In genomic region chr19:1269478-1270167, GRCh38 we compare ENCODE assay signal across 8 cellular contexts. TPM values are rescaled to one million over a fixed set of nuclear protein-coding genes. Genes with fewer than 3 reads are reported as not detected.
A peak's percentile ranks its signal among the peaks of the same experiment; 100 is the strongest.
DNase-seq lines count a peak whose midpoint lies in the region; ATAC-seq and TF ChIP-seq lines count a peak whose summit lies in the region.

No MANE protein-coding gene starts in this region.

- peaks cover 43% of the 10 kb centered on the region for H3K36me3 Mint-ChIP-seq in endodermal cell (ENCODE audit: low read depth)

- no peaks in the 10 kb centered on the region for H3K9me3 ChIP-seq in BLaER1 treated with 17β-estradiol and CSF1 and Interleukin-3, amounts not matched to agents 10 nM and 100 nM (replicated peaks in 1 of 11)
- no peaks in the 10 kb centered on the region for H3K9me3 ChIP-seq in endodermal cell (ENCODE audit: control insufficient read depth, low read length)

- H3K27ac ChIP-seq in BLaER1 treated with 17β-estradiol and CSF1 and Interleukin-3, amounts not matched to agents 10 nM and 100 nM = peak overlapping the region; percentile 98 to 100 (median 99)
- H3K27ac ChIP-seq in endodermal cell (ENCODE audit: low read depth, low read length) = peak overlapping the region; percentile 96

- H3K27ac Mint-ChIP-seq in endodermal cell = peak overlapping the region; percentile 97

- H3K9me3 Mint-ChIP-seq in endodermal cell = no peaks in the 10 kb centered on the region

- H3K4me1 Mint-ChIP-seq in endodermal cell = peaks cover 40% of the 10 kb centered on the region

- peaks cover 41 to 47% (median 44%) of the 10 kb centered on the region in 11 experiments for H3K36me3 ChIP-seq in BLaER1 treated with 17β-estradiol and CSF1 and Interleukin-3, amounts not matched to agents 10 nM and 100 nM
- H3K36me3 ChIP-seq in endodermal cell (ENCODE audit: control insufficient read depth, insufficient read depth, low read length) = peaks cover 38% of the 10 kb centered on the region

- no peak for TF ChIP-seq CTCF in endodermal cell (conservative IDR thresholded peaks at IDR 0.05)

- peak overlapping the region; percentile 93 to 100 (median 99) for H3K4me2 ChIP-seq in BLaER1 treated with 17β-estradiol and CSF1 and Interleukin-3, amounts not matched to agents 10 nM and 100 nM

- no peaks in the 10 kb centered on the region; a peak in 3 of 22 replicates for H3K27me3 ChIP-seq in BLaER1 treated with 17β-estradiol and CSF1 and Interleukin-3, amounts not matched to agents 10 nM and 100 nM
- H3K27me3 ChIP-seq in endodermal cell (ENCODE audit: control insufficient read depth, insufficient read depth, low read length, poor library complexity, severe bottlenecking) = peaks cover 9% of the 10 kb centered on the region

- H3K9ac ChIP-seq in BLaER1 treated with 17β-estradiol and CSF1 and Interleukin-3, amounts not matched to agents 10 nM and 100 nM = peak overlapping the region; percentile 98 to 100 (median 99)
- H3K9ac ChIP-seq in endodermal cell (ENCODE audit: extremely low read depth, low read length, poor library complexity, severe bottlenecking) = peak overlapping the region; percentile 91

- DNase-seq in NCI-H82 treated with DMSO at 0.1 percent for 48 hours (lab: John Stamatoyannopoulos, UW; ENCODE audit: unreplicated experiment) (peak; percentile 31), endodermal cell (peak; percentile 90), mesenteric fat pad (ENCODE audit: low spot score) (peak; percentile 98)
- peak; percentile 66 to 71 for DNase-seq in activated CD8-positive, alpha-beta memory T cell treated with anti-CD3 and anti-CD28 coated beads for 4 hours (ENCODE audit: low read depth in 2 of 2)
- DNase-seq in stimulated activated CD8-positive, alpha-beta memory T cell treated with anti-CD3 and anti-CD28 coated beads, Interleukin-15, amount 100 ng/mL, for 48 hours (ENCODE audit: low read depth in 2 of 2) = peak; percentile 75 to 80

- H4K20me1 ChIP-seq in BLaER1 treated with 17β-estradiol and CSF1 and Interleukin-3, amounts not matched to agents 10 nM and 100 nM = peaks cover 52 to 91% (median 70%) of the 10 kb centered on the region in 11 experiments

- peak; percentile 40 for ATAC-seq in GM19324 (IDR thresholded peaks at IDR 0.05; ENCODE audit: low FRiP score, unreplicated experiment)
- peak; percentile 27 for ATAC-seq in HG03439 (IDR thresholded peaks at IDR 0.05; ENCODE audit: unreplicated experiment)

- H3K27me3 Mint-ChIP-seq in endodermal cell (ENCODE audit: insufficient read depth) = peaks cover 17% of the 10 kb centered on the region

- H3K4me3 ChIP-seq in BLaER1 treated with 17β-estradiol and CSF1 and Interleukin-3, amounts not matched to agents 10 nM and 100 nM = peak overlapping the region; percentile 70 to 89 (median 76)
- peak overlapping the region; percentile 86 for H3K4me3 ChIP-seq in endodermal cell (ENCODE audit: low read length)

- H3K4me1 ChIP-seq in BLaER1 treated with 17β-estradiol and CSF1 and Interleukin-3, amounts not matched to agents 10 nM and 100 nM = peaks cover 78 to 91% (median 88%) of the 10 kb centered on the region in 10 experiments
- H3K4me1 ChIP-seq in endodermal cell (ENCODE audit: control insufficient read depth, insufficient read depth, low read length) = peaks cover 25% of the 10 kb centered on the region

- H3K4me3 Mint-ChIP-seq in endodermal cell = peak overlapping the region; percentile 82

- 0% methylated on average over 43 to 63 of the region's 63 CpGs for WGBS in endodermal cell (ENCODE audit: insufficient coverage in 1 of 2, insufficient read length in 1 of 2), 2 experiments

RNA-seq across cellular contexts. Expression of gene CIRBP, which starts 0.5 kb away (rescaled TPM):
- 100 to 1,000 TPM; 282 to 301 TPM for total RNA-seq in endodermal cell
- 403 TPM for polyA plus RNA-seq in endodermal cell (2013, experiment 1 of 2)
- polyA plus RNA-seq in endodermal cell (2013, experiment 2 of 2) = 310 TPM
- 243 TPM for total RNA-seq in mesenteric fat pad

RNA-seq across cellular contexts. Expression of gene FAM174C, which starts 5.7 kb away (rescaled TPM):
- total RNA-seq in endodermal cell (10 to 100 TPM; 45.1 to 46.0 TPM), mesenteric fat pad (53.2 TPM)
- polyA plus RNA-seq in endodermal cell (2013, experiment 1 of 2) = 18.2 TPM
- polyA plus RNA-seq in endodermal cell (2013, experiment 2 of 2) = 19.0 TPM

RNA-seq across cellular contexts. Expression of gene EFNA2, which starts 16.1 kb away (rescaled TPM):
- total RNA-seq in endodermal cell (10 to 100 TPM; 28.6 to 30.7 TPM), mesenteric fat pad (not detected)
- 36.1 TPM for polyA plus RNA-seq in endodermal cell (2013, experiment 1 of 2)
- polyA plus RNA-seq in endodermal cell (2013, experiment 2 of 2) = 33.9 TPM

RNA-seq across cellular contexts. Expression of gene MIDN, which starts 21.2 kb away (rescaled TPM):
- 100 to 1,000 TPM; 183 to 185 TPM for total RNA-seq in endodermal cell
- polyA plus RNA-seq in endodermal cell (2013, experiment 1 of 2) = 126 TPM
- polyA plus RNA-seq in endodermal cell (2013, experiment 2 of 2) = 115 TPM
- 156 TPM for total RNA-seq in mesenteric fat pad

RNA-seq across cellular contexts. Expression of gene ATP5F1D, which starts 28.1 kb away (rescaled TPM):
- 100 to 1,000 TPM; 144 to 159 TPM for total RNA-seq in endodermal cell
- 108 TPM for polyA plus RNA-seq in endodermal cell (2013, experiment 1 of 2)
- polyA plus RNA-seq in endodermal cell (2013, experiment 2 of 2) = 96.0 TPM
- 189 TPM for total RNA-seq in mesenteric fat pad

Comparison
In these comparisons a context has a peak if more than half of its experiments do, and no peak if none do; other contexts are left out.
1. Peak in every context shown above with its lines: DNase-seq, ATAC-seq, H3K4me3 ChIP-seq and H3K27ac ChIP-seq.
2. DNase-seq: peak in every context shown above with its lines; median percentile 98 in mesenteric fat pad; 90 in endodermal cell; 78 in stimulated activated CD8-positive, alpha-beta memory T cell treated with anti-CD3 and anti-CD28 coated beads, Interleukin-15, amount 100 ng/mL, for 48 hours; 68 in activated CD8-positive, alpha-beta memory T cell treated with anti-CD3 and anti-CD28 coated beads for 4 hours; 31 in NCI-H82 treated with DMSO at 0.1 percent for 48 hours.
3. RNA of gene EFNA2, which starts 16.1 kb away (total RNA-seq): 28.6 to 30.7 TPM in endodermal cell; not detected in mesenteric fat pad (single experiment); every median in the first group is over 10 times any median in the second.